Comparison of ENCODE assay signal across 26 cellular contexts in genomic region chr22:26414347-26414746, GRCh38.
"Had no signal": no experiment of that assay in that cellular context is flagged by ENCODE, and none has a peak within 500 bp of the region (broad histone marks: within the 10 kb centered on the region; RNA-seq: fewer than 3 reads in every experiment).

No MANE protein-coding gene starts in this region.

- DNase-seq: natural killer cell; occipital lobe; ovary; posterior cingulate gyrus; psoas muscle; right cardiac atrium; right lobe of liver; sigmoid colon; small intestine; stimulated activated CD4-positive, alpha-beta T cell treated with anti-CD3 and anti-CD28 coated beads, Interleukin-15, amount 100 ng/mL, for 24 hours; stimulated activated CD4-positive, alpha-beta T cell treated with anti-CD3 and anti-CD28 coated beads, Interleukin-2, amount 100 ng/mL, for 24 hours; stimulated activated CD4-positive, alpha-beta T cell treated with anti-CD3 and anti-CD28 coated beads, Interleukin-2, amount 100 ng/mL, for 48 hours; stimulated activated CD4-positive, alpha-beta T cell treated with anti-CD3 and anti-CD28 coated beads, Interleukin-4, amount 100 ng/mL, for 24 hours; stimulated activated naive CD4-positive, alpha-beta T cell; stimulated activated naive CD8-positive, alpha-beta T cell treated with anti-CD3 and anti-CD28 coated beads, Interleukin-15, amount 100 ng/mL, for 72 hours; stimulated activated naive CD8-positive, alpha-beta T cell treated with anti-CD3 and anti-CD28 coated beads, Interleukin-15, Interleukin-2, amounts not matched to agents 100 U/mL and 50 U/mL, for 24 hours; substantia nigra; testis; tibial artery; transverse colon; upper lobe of right lung; uterus had no signal

- H3K27me3 ChIP-seq: ovary, right lobe of liver, testis, uterus had no signal

- H3K4me3 ChIP-seq: neural progenitor cell, ovary, psoas muscle, right lobe of liver, sigmoid colon, suprapubic skin, testis, tibial artery, transverse colon, upper lobe of right lung, uterus had no signal

- H3K9me3 ChIP-seq: ovary, psoas muscle, right lobe of liver, sigmoid colon, suprapubic skin, testis, tibial artery, transverse colon, upper lobe of right lung, uterus had no signal

- H3K27ac ChIP-seq: neural progenitor cell, ovary, parathyroid adenoma, psoas muscle, right lobe of liver, sigmoid colon, suprapubic skin, testis, tibial artery, transverse colon, upper lobe of right lung, uterus had no signal

- H3K79me2 ChIP-seq: parathyroid adenoma had no signal

- H3K9ac ChIP-seq: neural progenitor cell, parathyroid adenoma had no signal

- ATAC-seq: natural killer cell; psoas muscle; right cardiac atrium; right lobe of liver; stimulated activated memory B cell treated with anti-CD40 and anti-IgM and Interleukin-4, amounts not matched to agents 10 μg/mL and 1 μg/mL and 100 μg/mL, for 72 hours; stimulated activated naive CD8-positive, alpha-beta T cell treated with anti-CD3 and anti-CD28 coated beads, Interleukin-15, amount 100 ng/mL, for 72 hours; stimulated activated naive CD8-positive, alpha-beta T cell treated with anti-CD3 and anti-CD28 coated beads, Interleukin-15, Interleukin-2, amounts not matched to agents 100 U/mL and 50 U/mL, for 24 hours; upper lobe of right lung had no signal

- H3K36me3 ChIP-seq: neural progenitor cell, ovary, right lobe of liver, sigmoid colon, suprapubic skin, tibial artery, transverse colon, upper lobe of right lung, uterus had no signal

- H3K4me2 ChIP-seq: neural progenitor cell had no signal

- H2AFZ ChIP-seq: neural progenitor cell, parathyroid adenoma had no signal

- H3K4me1 ChIP-seq: parathyroid adenoma, psoas muscle, right lobe of liver, testis, tibial artery, upper lobe of right lung, uterus had no signal
